In genomic region chrX:38890326-38890725, GRCh38 we compare ENCODE assay signal across 22 cellular contexts.
"Had no signal": no experiment of that assay in that cellular context is flagged by ENCODE, and none has a peak within 500 bp of the region (broad histone marks: within the 10 kb centered on the region; RNA-seq: fewer than 3 reads in every experiment).

No MANE protein-coding gene starts in this region.

- H3K27ac ChIP-seq: KMS-11 had no signal

- DNase-seq: IMR-90, Kasumi-1, MV-4-11, NCI-H1048, NCI-H1105, NCI-H1417, NCI-H1436 treated with DMSO at 0.1 percent for 48 hours, NCI-H1694, NCI-H187 treated with DMSO at 0.1 percent for 48 hours, NCI-H2029 treated with DMSO at 0.1 percent for 48 hours, NCI-H2171 treated with DMSO at 0.1 percent for 48 hours, NCI-H345, NCI-H446 treated with DMSO at 0.1 percent for 48 hours, NCI-H510A treated with DMSO at 0.1 percent for 48 hours, NCI-H526, Right ventricle myocardium superior, RPMI8226, SIG-M5, SK-N-SH, SW 1271, T-cell had no signal

- H3K9me3 ChIP-seq: SK-N-SH had no signal

- H3K9ac ChIP-seq: KMS-11, SK-N-SH had no signal

- ATAC-seq: T-cell had no signal

- H3K4me2 ChIP-seq: KMS-11, SK-N-SH had no signal
